Comparison of ENCODE assay signal across 12 cellular contexts in genomic region chr5:151683444-151683843, GRCh38. TPM values are rescaled to one million over a fixed set of nuclear protein-coding genes. Genes with fewer than 3 reads are reported as not detected.
DNase-seq lines count a peak whose midpoint lies in the region; ATAC-seq and TF ChIP-seq lines count a peak whose summit lies in the region.
"Had no signal": no experiment of that assay in that cellular context is flagged by ENCODE, and none has a peak within 500 bp of the region (broad histone marks: within the 10 kb centered on the region; RNA-seq: fewer than 3 reads in every experiment).

No MANE protein-coding gene starts in this region.

- H3K36me3 ChIP-seq in HUES6 (ENCODE audit: control insufficient read depth, insufficient read depth, low read length) (peaks cover 22% of the 10 kb centered on the region; the same call in 1 of the 2 replicates), lower lobe of right lung (peaks cover 4% of the 10 kb centered on the region)

- ATAC-seq in lower lobe of right lung (no peak), left lobe of liver (no peak)

- intact Hi-C loops in lower lobe of right lung (cut with DNase I): no loop called here

- no peak for TF ChIP-seq CTCF in lower lobe of right lung (IDR thresholded peaks at IDR 0.05)

- H3K9me3 ChIP-seq in HUES6 (ENCODE audit: control insufficient read depth, insufficient read depth, low read depth, low read length) (no peaks in the 10 kb centered on the region), lower lobe of right lung (no peaks in the 10 kb centered on the region)

- no peak overlapping the region for H3K4me3 ChIP-seq in HUES6 (ENCODE audit: low read depth, low read length)
- peak overlapping the region; percentile 61 for H3K4me3 ChIP-seq in lower lobe of right lung

- H3K27me3 ChIP-seq in HUES6 (ENCODE audit: control insufficient read depth, insufficient read depth, low read length): no peaks in the 10 kb centered on the region
- H3K27me3 ChIP-seq in lower lobe of right lung (ENCODE audit: low read depth): no peaks in the 10 kb centered on the region

- H3K4me1 ChIP-seq in HUES6 (ENCODE audit: control insufficient read depth, insufficient read depth, low read length): peaks cover 45% of the 10 kb centered on the region
- H3K4me1 ChIP-seq in lower lobe of right lung: peaks cover 68% of the 10 kb centered on the region

- H3K9ac ChIP-seq in HUES6 (ENCODE audit: low read length): peak overlapping the region; percentile 3

- DNase-seq in caudate nucleus (lab: John Stamatoyannopoulos, UW) (peak in 2 of 61 donors; percentile 11 to 37), lower lobe of right lung (no peak), substantia nigra (lab: John Stamatoyannopoulos, UW) (no peak), Kasumi-1 (lab: John Stamatoyannopoulos, UW) (no peak), left lobe of liver (ENCODE audit: low spot score) (no peak), glomerular visceral epithelial cell (ENCODE audit: extremely low spot score) (no peak)
- DNase-seq in activated naive CD4-positive, alpha-beta T cell treated with Interleukin-2 at 50 U/mL for 16 hours: no peak
- DNase-seq: activated CD4-positive, alpha-beta T cell treated with anti-CD3 and anti-CD28 coated beads for 1 hour; activated naive CD4-positive, alpha-beta T cell treated with anti-CD3 and anti-CD28 coated beads, Interleukin-2, amount 50 U/mL, for 16 hours; KG1; stimulated activated naive CD4-positive, alpha-beta T cell had no signal

- H3K27ac ChIP-seq in HUES6 (ENCODE audit: low read depth, low read length) (no peak overlapping the region), caudate nucleus (ENCODE audit: low read depth, low read length) (peak overlapping the region; percentile 88), lower lobe of right lung (peak overlapping the region; percentile 86), substantia nigra (ENCODE audit: low read depth, low read length, poor library complexity, severe bottlenecking) (peak overlapping the region; percentile 28)

RNA-seq across cellular contexts. Expression of gene SPARC, which starts 3.3 kb away (rescaled TPM):
- 904 TPM for total RNA-seq in lower lobe of right lung
- total RNA-seq in left lobe of liver: 90.7 TPM
